In the genomic region with DNA sequence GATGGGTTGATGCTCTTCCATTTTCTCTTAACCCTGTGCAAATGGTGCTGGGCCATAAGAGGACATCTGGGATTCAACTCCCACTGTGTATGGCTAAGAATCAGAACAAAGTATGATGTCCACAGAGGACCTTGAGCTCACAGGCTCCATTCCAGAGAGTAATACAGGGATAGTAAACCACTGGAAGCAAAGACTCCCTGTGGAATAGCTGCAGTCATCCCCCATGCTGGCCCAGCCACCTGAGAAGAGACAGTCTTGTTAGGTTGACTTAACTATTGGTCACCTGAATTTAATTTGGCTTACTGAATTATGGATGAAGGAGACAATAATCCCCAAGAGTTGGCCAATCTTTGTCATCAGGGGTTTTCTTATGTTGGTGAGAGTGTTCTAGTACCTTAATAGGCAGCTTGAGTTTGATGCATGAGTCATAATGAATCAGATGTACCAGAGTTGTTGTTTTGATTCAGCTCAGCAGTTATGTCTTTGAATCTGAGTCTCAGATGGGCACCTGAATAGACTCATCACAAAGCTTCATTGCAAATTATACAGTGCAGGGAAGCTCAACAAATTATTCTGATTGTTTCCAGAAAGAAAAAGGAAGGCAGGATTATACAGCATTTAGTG, we compare ENCODE assay signal across 8 cellular contexts.
DNase-seq lines count a peak whose midpoint lies in the region; ATAC-seq and TF ChIP-seq lines count a peak whose summit lies in the region.

No MANE protein-coding gene starts in this region.

- peaks cover 15% of the 10 kb centered on the region for H3K9me3 Mint-ChIP-seq in activated B cell treated with CpG ODN at 0.5 μM for 24 hours

- no peaks in the 10 kb centered on the region for H3K27me3 Mint-ChIP-seq in activated B cell treated with CpG ODN at 0.5 μM for 24 hours

- H3K27ac Mint-ChIP-seq in activated B cell treated with CpG ODN at 0.5 μM for 24 hours, result peak overlapping the region; percentile 83

- H4K20me1 ChIP-seq in osteoblast (ENCODE audit: insufficient read depth, low read length), result no peaks in the 10 kb centered on the region

- DNase-seq in activated B cell treated with CpG ODN at 0.5 μM for 24 hours, result no peak
- peak; percentile 21 for DNase-seq in osteoblast (ENCODE audit: insufficient read length, low spot score, missing footprints)
- no peak for DNase-seq in NCI-H1048 (lab: John Stamatoyannopoulos, UW)
- no peak for DNase-seq in GM10248 (ENCODE audit: extremely low spot score)
- DNase-seq in left ventricle myocardium superior, result no peak
- DNase-seq in islet precursor cell, result no peak

- peak overlapping the region; percentile 11 for H3K4me3 Mint-ChIP-seq in activated B cell treated with CpG ODN at 0.5 μM for 24 hours

- intact Hi-C loops in activated B cell treated with CpG ODN at 0.5 μM for 24 hours (cut with micrococcal nuclease) (loop anchor here (1.0 to 5.0 kb wide), 8 partner anchors 10 to 204 kb away; a partner anchor contains a TSS), left ventricle myocardium superior (cut with micrococcal nuclease) (no loop called here)

- TF ChIP-seq CTCF in activated B cell treated with CpG ODN at 0.5 μM for 24 hours (IDR thresholded peaks at IDR 0.05) (no peak), osteoblast (IDR thresholded peaks at IDR 0.05; ENCODE audit: extremely low read depth, low read depth, low read length) (no peak), GM10248 (IDR thresholded peaks at IDR 0.05; ENCODE audit: control extremely low read depth, extremely low read depth, low read depth, missing control alignments) (no peak)

- no peaks in the 10 kb centered on the region for H3K36me3 ChIP-seq in osteoblast (ENCODE audit: insufficient read depth, low read length)

- H3K27me3 ChIP-seq in osteoblast (ENCODE audit: insufficient read depth, low read length), result no peaks in the 10 kb centered on the region

- ATAC-seq in GM18909 (IDR thresholded peaks at IDR 0.05; ENCODE audit: poor library complexity, unreplicated experiment) (peak; percentile 68), HG02943 (IDR thresholded peaks at IDR 0.05; ENCODE audit: low read depth, unreplicated experiment) (peak; percentile 40), activated B cell treated with CpG ODN at 0.5 μM for 24 hours (ENCODE audit: low read depth) (peak; percentile 76), left ventricle myocardium superior (no peak)

- no peak overlapping the region for H3K4me3 ChIP-seq in osteoblast (ENCODE audit: insufficient read depth, low read length)

- peak overlapping the region; percentile 28 for H3K4me2 ChIP-seq in osteoblast (ENCODE audit: insufficient read depth, low read length)

- POLR2A ChIA-PET in activated B cell treated with CpG ODN at 0.5 μM for 24 hours (lab: Charles Lee) (interaction anchor here (0.8 to 2.6 kb wide), 11 partner anchors 11 to 203 kb away, joined by 3 to 26 read pairs (median 8); a partner anchor contains a TSS), GM10248 (lab: Yijun Ruan, JAX) (no interaction called here)

- H2AFZ ChIP-seq in osteoblast (ENCODE audit: low read length), result no peak overlapping the region

- H3K27ac ChIP-seq in osteoblast (ENCODE audit: low read depth, low read length), result peak overlapping the region; percentile 71

- peaks cover 21% of the 10 kb centered on the region for H3K4me1 ChIP-seq in osteoblast (ENCODE audit: insufficient read depth, low read length)

- no peaks in the 10 kb centered on the region for H3K9me3 ChIP-seq in osteoblast (ENCODE audit: low read depth, low read length)

- H3K79me2 ChIP-seq in osteoblast (ENCODE audit: insufficient read depth, low read length), result no peaks in the 10 kb centered on the region

- CTCF ChIA-PET in activated B cell treated with CpG ODN at 0.5 μM for 24 hours (lab: Charles Lee), result interaction anchor here (0.7 to 3.0 kb wide), 9 partner anchors 8 to 205 kb away, joined by 3 to 9 read pairs (median 4); no protein-coding TSS in a partner anchor
- CTCF ChIA-PET in GM10248 (lab: Yijun Ruan, JAX), result interaction anchor here (0.8 to 3.0 kb wide), 8 partner anchors 11 to 29 kb away, joined by 3 to 11 read pairs (median 4); no protein-coding TSS in a partner anchor

- no peaks in the 10 kb centered on the region for H3K36me3 Mint-ChIP-seq in activated B cell treated with CpG ODN at 0.5 μM for 24 hours (ENCODE audit: low read depth)

- peaks cover 39% of the 10 kb centered on the region for H3K4me1 Mint-ChIP-seq in activated B cell treated with CpG ODN at 0.5 μM for 24 hours
